In the genomic region with DNA sequence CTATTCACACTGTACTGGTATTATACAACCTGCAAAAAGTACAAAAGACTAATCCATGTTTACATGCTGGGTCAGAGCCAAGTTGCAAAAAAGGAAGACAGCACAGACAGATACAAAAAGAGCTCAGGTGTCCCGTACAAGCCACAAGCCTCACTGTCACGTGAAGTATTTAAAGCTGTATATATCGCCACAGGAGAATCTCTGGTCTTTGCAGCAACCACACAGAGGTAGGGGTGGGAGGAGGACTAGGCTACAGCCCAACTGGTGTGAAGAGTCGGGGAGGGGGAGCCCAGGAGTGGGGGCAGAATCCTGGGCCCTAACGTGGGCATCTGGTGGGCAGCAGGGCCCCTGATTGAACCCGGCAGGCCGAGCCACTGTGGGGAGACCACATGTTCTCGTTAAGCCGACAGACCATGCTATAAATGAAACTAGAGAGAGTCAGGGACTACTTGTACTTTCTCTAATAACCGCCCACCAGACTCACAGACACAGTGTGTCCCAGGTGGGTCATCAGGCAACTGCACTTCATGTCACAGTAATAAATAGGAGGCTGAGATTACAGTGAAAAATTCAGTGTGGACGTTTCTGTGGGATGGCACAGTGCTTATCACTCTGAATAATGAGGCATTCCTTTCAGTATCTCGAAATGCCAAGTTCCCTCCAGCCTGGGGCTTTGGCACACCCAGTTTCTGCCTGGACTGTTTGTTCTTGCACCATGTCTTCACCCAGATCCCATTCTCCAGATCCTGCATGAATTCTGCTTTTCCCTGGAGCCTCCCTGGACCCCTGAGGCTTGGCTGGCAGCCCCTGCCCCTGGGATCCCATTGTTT, we compare ENCODE assay signal across 11 cellular contexts.
DNase-seq lines count a peak whose midpoint lies in the region; ATAC-seq lines count a peak whose summit lies in the region.
"Had no signal": no experiment of that assay in that cellular context is flagged by ENCODE, and none has a peak within 500 bp of the region (broad histone marks: within the 10 kb centered on the region; RNA-seq: fewer than 3 reads in every experiment).

No MANE protein-coding gene starts in this region.

- H3K27me3 ChIP-seq in right cardiac atrium (ENCODE audit: control insufficient read depth, insufficient read depth) = no peaks in the 10 kb centered on the region

- DNase-seq in DMS 273 (lab: John Stamatoyannopoulos, UW; ENCODE audit: unreplicated experiment) = peak; percentile 21
- DNase-seq in DMS 273 treated with DMSO at 0.1 percent for 48 hours (lab: John Stamatoyannopoulos, UW) = no peak
- DNase-seq in SW480 (ENCODE audit: low spot score) = peak; percentile 24
- peak in 1 of 3 donors; percentile 62 for DNase-seq in right cardiac atrium
- no peak for DNase-seq in GF-D8 (lab: John Stamatoyannopoulos, UW)
- DNase-seq: activated naive CD8-positive, alpha-beta T cell treated with anti-CD3 and anti-CD28 coated beads for 36 hours; erythroblast had no signal

- H3K27me3 Mint-ChIP-seq in stimulated activated memory B cell treated with anti-CD40 and anti-IgM and Interleukin-4, amounts not matched to agents 10 μg/mL and 1 μg/mL and 100 μg/mL, for 72 hours = peaks cover 21% of the 10 kb centered on the region

- H3K4me3 Mint-ChIP-seq in stimulated activated memory B cell treated with anti-CD40 and anti-IgM and Interleukin-4, amounts not matched to agents 10 μg/mL and 1 μg/mL and 100 μg/mL, for 72 hours = no peak overlapping the region
- H3K4me3 Mint-ChIP-seq: activated naive CD8-positive, alpha-beta T cell treated with anti-CD3 and anti-CD28 coated beads for 36 hours had no signal

- peak overlapping the region; percentile 86 for H3K27ac ChIP-seq in right cardiac atrium (ENCODE audit: low read length)
- H3K27ac ChIP-seq: 22Rv1 had no signal

- H3K9me3 Mint-ChIP-seq in stimulated activated memory B cell treated with anti-CD40 and anti-IgM and Interleukin-4, amounts not matched to agents 10 μg/mL and 1 μg/mL and 100 μg/mL, for 72 hours = peaks cover 3% of the 10 kb centered on the region
- H3K9me3 Mint-ChIP-seq: activated naive CD8-positive, alpha-beta T cell treated with anti-CD3 and anti-CD28 coated beads for 36 hours had no signal

- ATAC-seq in right cardiac atrium = peak; percentile 74 to 82
- peak; percentile 25 for ATAC-seq in stimulated activated memory B cell treated with anti-CD40 and anti-IgM and Interleukin-4, amounts not matched to agents 10 μg/mL and 1 μg/mL and 100 μg/mL, for 72 hours
- no peak for ATAC-seq in HG02840 (IDR thresholded peaks at IDR 0.05; ENCODE audit: low FRiP score, unreplicated experiment)
- no peak for ATAC-seq in HG03196 (IDR thresholded peaks at IDR 0.05; ENCODE audit: unreplicated experiment)

- peaks cover 5% of the 10 kb centered on the region for H3K4me1 Mint-ChIP-seq in stimulated activated memory B cell treated with anti-CD40 and anti-IgM and Interleukin-4, amounts not matched to agents 10 μg/mL and 1 μg/mL and 100 μg/mL, for 72 hours

- intact Hi-C loops in right cardiac atrium (cut with DNase I) = no loop called here

- peaks cover 8% of the 10 kb centered on the region for H3K4me1 ChIP-seq in right cardiac atrium (ENCODE audit: control insufficient read depth, insufficient read depth, low read length)

- 30% methylated on average over 12 of the region's 12 CpGs for WGBS in right cardiac atrium

- H3K36me3 Mint-ChIP-seq in stimulated activated memory B cell treated with anti-CD40 and anti-IgM and Interleukin-4, amounts not matched to agents 10 μg/mL and 1 μg/mL and 100 μg/mL, for 72 hours = no peaks in the 10 kb centered on the region
- H3K36me3 Mint-ChIP-seq: activated naive CD8-positive, alpha-beta T cell treated with anti-CD3 and anti-CD28 coated beads for 36 hours had no signal

- no peak overlapping the region for H3K27ac Mint-ChIP-seq in stimulated activated memory B cell treated with anti-CD40 and anti-IgM and Interleukin-4, amounts not matched to agents 10 μg/mL and 1 μg/mL and 100 μg/mL, for 72 hours
- H3K27ac Mint-ChIP-seq: activated naive CD8-positive, alpha-beta T cell treated with anti-CD3 and anti-CD28 coated beads for 36 hours had no signal

- H3K9me3 ChIP-seq in right cardiac atrium (ENCODE audit: control insufficient read depth, low read length) = no peaks in the 10 kb centered on the region

- no peak overlapping the region for H3K4me3 ChIP-seq in right cardiac atrium (ENCODE audit: low read length)

Comparison
In these comparisons a context has a peak if more than half of its experiments do, and no peak if none do; other contexts are left out.
1. DNase-seq: peak in DMS 273 (single experiment) and SW480 (single experiment); none in DMS 273 treated with DMSO at 0.1 percent for 48 hours (single experiment) and GF-D8 (single experiment).
2. ATAC-seq: peak in right cardiac atrium (2 of 2) and stimulated activated memory B cell treated with anti-CD40 and anti-IgM and Interleukin-4, amounts not matched to agents 10 μg/mL and 1 μg/mL and 100 μg/mL, for 72 hours (single experiment); none in HG02840 (single experiment) and HG03196 (single experiment).